Comparison of ENCODE assay signal across 12 cellular contexts in the genomic region with DNA sequence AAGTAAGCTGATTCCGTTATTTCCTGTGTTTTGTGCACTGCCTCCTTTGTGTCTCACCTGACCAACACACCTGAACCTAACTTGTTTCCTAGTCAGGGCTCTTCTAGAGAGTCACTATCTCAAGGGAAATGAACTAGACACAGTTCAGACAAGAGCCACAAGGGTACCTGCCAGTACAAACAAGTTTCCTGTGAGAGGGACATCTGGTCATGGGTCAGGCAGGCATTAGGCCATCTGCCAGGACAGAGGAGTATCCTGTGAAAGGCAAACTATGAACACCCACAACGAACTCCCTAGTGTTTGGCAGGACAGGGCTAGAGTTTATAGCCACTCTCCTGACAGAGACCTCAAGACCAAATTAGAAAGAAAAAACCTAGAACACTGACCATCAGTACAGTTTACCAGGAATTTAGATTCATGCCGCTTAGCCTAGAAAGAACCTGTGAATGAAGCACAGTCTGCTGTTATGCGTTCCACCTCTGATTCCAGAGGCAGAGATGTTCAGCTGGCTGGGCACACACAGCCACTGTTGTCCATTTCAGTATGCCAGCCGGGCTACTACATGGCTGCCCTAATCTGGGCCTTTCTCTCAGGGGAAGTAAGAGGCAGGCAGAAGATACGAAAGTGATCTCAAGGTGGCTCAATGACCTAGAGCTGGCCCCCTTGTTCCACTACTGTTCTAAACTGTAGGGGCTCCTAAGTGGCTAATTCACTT. TPM values are rescaled to one million over a fixed set of nuclear protein-coding genes. Genes with fewer than 3 reads are reported as not detected.
DNase-seq lines count a peak whose midpoint lies in the region; ATAC-seq and TF ChIP-seq lines count a peak whose summit lies in the region.
"Had no signal": no experiment of that assay in that cellular context is flagged by ENCODE, and none has a peak within 500 bp of the region (broad histone marks: within the 10 kb centered on the region; RNA-seq: fewer than 3 reads in every experiment).

No MANE protein-coding gene starts in this region.

- ATAC-seq in HG03432 (IDR thresholded peaks at IDR 0.05; ENCODE audit: unreplicated experiment) (peak; percentile 8), body of pancreas (peak; percentile 66), esophagus mucosa (no peak)

- no peak overlapping the region for H3K4me3 ChIP-seq in CD4-positive, alpha-beta memory T cell (ENCODE audit: low read length in 2 of 2)
- no peak overlapping the region for H3K4me3 ChIP-seq in body of pancreas
- H3K4me3 ChIP-seq: Peyer's patch had no signal

- peak overlapping the region in 6 of 7 donors; percentile 64 to 85 (median 72) for H3K27ac Mint-ChIP-seq in CD4-positive, alpha-beta memory T cell

- H3K4me3 Mint-ChIP-seq in CD4-positive, alpha-beta memory T cell: no peak overlapping the region

- H3K9me3 Mint-ChIP-seq in CD4-positive, alpha-beta memory T cell: no peaks in the 10 kb centered on the region

- DNase-seq in CD4-positive, alpha-beta memory T cell: no peak
- DNase-seq in body of pancreas (peak; percentile 53 to 79 (median 71)), mucosa of gallbladder (ENCODE audit: low spot score) (peak; percentile 53), inferior parietal cortex (ENCODE audit: extremely low spot score) (no peak), AG20443 (ENCODE audit: low spot score) (no peak), GM10248 (ENCODE audit: extremely low spot score) (no peak)
- DNase-seq: hypothalamus, NCI-H2081, Peyer's patch had no signal

- TF ChIP-seq POLR2A in body of pancreas (IDR thresholded peaks at IDR 0.05): no peak

- H3K36me3 ChIP-seq in CD4-positive, alpha-beta memory T cell (ENCODE audit: insufficient read depth, low read length): peaks cover 82% of the 10 kb centered on the region
- no peaks in the 10 kb centered on the region for H3K36me3 ChIP-seq in body of pancreas (replicated peaks in 1 of 2; ENCODE audit: insufficient read depth in 1 of 2, low read depth in 2 of 2)

- no peaks in the 10 kb centered on the region for H3K27me3 Mint-ChIP-seq in CD4-positive, alpha-beta memory T cell

- no peaks in the 10 kb centered on the region for H3K27me3 ChIP-seq in CD4-positive, alpha-beta memory T cell (ENCODE audit: insufficient read depth, low read length)
- no peaks in the 10 kb centered on the region for H3K27me3 ChIP-seq in body of pancreas
- H3K27me3 ChIP-seq: neutrophil, Peyer's patch had no signal

- no peak overlapping the region for H3K27ac ChIP-seq in CD4-positive, alpha-beta memory T cell (ENCODE audit: low read depth, low read length)
- H3K27ac ChIP-seq in body of pancreas: peak overlapping the region; percentile 50 to 81 (median 65)
- H3K27ac ChIP-seq: neutrophil, Peyer's patch had no signal

- 39 to 48% methylated on average over 3 to 6 of the region's 6 CpGs for WGBS in body of pancreas, 2 donors

- POLR2A ChIA-PET in CD4-positive, alpha-beta memory T cell (lab: Charles Lee; ENCODE audit: partially characterized antibody): interaction anchor here (1.1 kb wide), 1 partner anchor 21 kb away, joined by 3 read pairs; a partner anchor contains a TSS
- POLR2A ChIA-PET in GM10248 (lab: Yijun Ruan, JAX): interaction anchor here (0.6 kb wide), 1 partner anchor 238 kb away, joined by 5 read pairs; no protein-coding TSS in a partner anchor

- CTCF ChIA-PET in CD4-positive, alpha-beta memory T cell (lab: Charles Lee; ENCODE audit: partially characterized antibody): no interaction called here
- CTCF ChIA-PET in GM10248 (lab: Yijun Ruan, JAX): interaction anchor here (1.3 to 1.5 kb wide), 3 partner anchors 16 to 319 kb away, joined by 3 to 6 read pairs (median 5); no protein-coding TSS in a partner anchor

- intact Hi-C loops in CD4-positive, alpha-beta memory T cell (cut with micrococcal nuclease): no loop called here
- intact Hi-C loops in body of pancreas (cut with DNase I): no loop called here

- no peaks in the 10 kb centered on the region for H3K9me3 ChIP-seq in CD4-positive, alpha-beta memory T cell (ENCODE audit: control insufficient read depth in 1 of 2, low read length in 2 of 2)
- H3K9me3 ChIP-seq in body of pancreas: no peaks in the 10 kb centered on the region
- H3K9me3 ChIP-seq: neutrophil, Peyer's patch had no signal

- TF ChIP-seq CTCF in body of pancreas (IDR thresholded peaks at IDR 0.05): peak in 4 of 7 experiments; percentile 26 to 46 (median 34)
- no peak for TF ChIP-seq CTCF in GM10248 (IDR thresholded peaks at IDR 0.05; ENCODE audit: control extremely low read depth, extremely low read depth, low read depth, missing control alignments)

- peaks cover 63 to 91% of the 10 kb centered on the region in 2 donors for H3K36me3 Mint-ChIP-seq in CD4-positive, alpha-beta memory T cell

- H3K4me1 ChIP-seq in CD4-positive, alpha-beta memory T cell (ENCODE audit: insufficient read depth, low read length): no peaks in the 10 kb centered on the region
- H3K4me1 ChIP-seq in body of pancreas: peaks cover 68% of the 10 kb centered on the region
- H3K4me1 ChIP-seq: Peyer's patch had no signal

- H3K4me1 Mint-ChIP-seq in CD4-positive, alpha-beta memory T cell: peaks cover 4 to 15% (median 6%) of the 10 kb centered on the region in 4 donors

RNA-seq across cellular contexts. Expression of a gene that starts 20.7 kb away (rescaled TPM):
- total RNA-seq in CD4-positive, alpha-beta memory T cell: 100 to 1,000 TPM; 173 to 176 TPM
- 100 to 1,000 TPM; 121 to 209 TPM for polyA plus RNA-seq in CD4-positive, alpha-beta memory T cell
- total RNA-seq in body of pancreas (100 to 1,000 TPM; 103 to 144 TPM), mucosa of gallbladder (229 TPM), esophagus mucosa (54.6 TPM)

RNA-seq across cellular contexts. Expression of a gene that starts 39.0 kb away (rescaled TPM):
- 10 to 100 TPM; 59.2 to 64.7 TPM for total RNA-seq in CD4-positive, alpha-beta memory T cell
- polyA plus RNA-seq in CD4-positive, alpha-beta memory T cell: 10 to 100 TPM; 12.3 to 20.6 TPM
- total RNA-seq in body of pancreas (10 to 100 TPM; 10.5 to 12.2 TPM), mucosa of gallbladder (22.6 TPM), esophagus mucosa (23.9 TPM)

Comparison
In these comparisons a context has a peak if more than half of its experiments do, and no peak if none do; other contexts are left out.
1. DNase-seq: peak in body of pancreas (4 of 4) and mucosa of gallbladder (single experiment); none in CD4-positive, alpha-beta memory T cell (0 of 5), inferior parietal cortex (single experiment), AG20443 (single experiment) and GM10248 (single experiment).